In genomic region chr20:52493177-52493711, GRCh38 we compare ENCODE assay signal across 1 cellular context.
TF ChIP-seq lines count a peak whose summit lies in the region.

No MANE protein-coding gene starts in this region.

TF ChIP-seq in WTC11, 78 proteins besides CTCF, POLR2A, EP300 and RAD21 (continued from another document):
- TF ChIP-seq E2F4 (CRISPR knock-in tag; IDR thresholded peaks at IDR 0.05; ENCODE audit: borderline replicate concordance, low read depth) (no peak), AFF4 (CRISPR knock-in tag; IDR thresholded peaks at IDR 0.05; ENCODE audit: borderline replicate concordance) (no peak), SMAD3 (CRISPR knock-in tag; IDR thresholded peaks at IDR 0.05; ENCODE audit: borderline replicate concordance) (no peak), ATF1 (CRISPR knock-in tag; IDR thresholded peaks at IDR 0.05) (no peak), SMAD4 (CRISPR knock-in tag; IDR thresholded peaks at IDR 0.05) (no peak), CBFB (CRISPR knock-in tag; IDR thresholded peaks at IDR 0.05; ENCODE audit: low read depth) (no peak), AR (CRISPR knock-in tag; IDR thresholded peaks at IDR 0.05) (no peak)
